ENCODE assay signal across 1 cellular context in genomic region chr19:50427997-50428425, GRCh38.
TF ChIP-seq lines count a peak whose summit lies in the region.

No MANE protein-coding gene starts in this region.

TF ChIP-seq in GM12878, 131 proteins besides CTCF, POLR2A, EP300 and RAD21 (continued from another document):
- TF ChIP-seq ZBTB33 (IDR thresholded peaks at IDR 0.05), result no peak
- peak; percentile 53 for TF ChIP-seq RUNX3 (IDR thresholded peaks at IDR 0.05; ENCODE audit: low read length)
- no peak for TF ChIP-seq PAX5 (IDR thresholded peaks at IDR 0.05; ENCODE audit: borderline replicate concordance, low read depth, low read length)
- TF ChIP-seq ESRRA (IDR thresholded peaks at IDR 0.05; ENCODE audit: low read length), result no peak
- peak; percentile 11; the same call in 1 of the 2 replicates for TF ChIP-seq SPI1 (IDR thresholded peaks at IDR 0.05; ENCODE audit: borderline replicate concordance, insufficient read depth, low read depth, low read length)
- no peak for TF ChIP-seq RB1 (IDR thresholded peaks at IDR 0.05; ENCODE audit: borderline replicate concordance)
- no peak for TF ChIP-seq TARDBP (IDR thresholded peaks at IDR 0.05; ENCODE audit: borderline replicate concordance)
- TF ChIP-seq ATF7 (IDR thresholded peaks at IDR 0.05; ENCODE audit: low read depth), result no peak
- TF ChIP-seq SP1 (IDR thresholded peaks at IDR 0.05; ENCODE audit: low read depth, low read length), result no peak
- no peak for TF ChIP-seq PML (IDR thresholded peaks at IDR 0.05; ENCODE audit: low read length)
- TF ChIP-seq NBN (IDR thresholded peaks at IDR 0.05), result no peak
- no peak for TF ChIP-seq YBX1 (IDR thresholded peaks at IDR 0.05)
- no peak for TF ChIP-seq DPF2 (IDR thresholded peaks at IDR 0.05)
- TF ChIP-seq ZSCAN29 (IDR thresholded peaks at IDR 0.05), result no peak
- no peak for TF ChIP-seq NFIC (IDR thresholded peaks at IDR 0.05; ENCODE audit: low read depth, low read length)
